Comparison of ENCODE assay signal across 33 cellular contexts in the genomic region with DNA sequence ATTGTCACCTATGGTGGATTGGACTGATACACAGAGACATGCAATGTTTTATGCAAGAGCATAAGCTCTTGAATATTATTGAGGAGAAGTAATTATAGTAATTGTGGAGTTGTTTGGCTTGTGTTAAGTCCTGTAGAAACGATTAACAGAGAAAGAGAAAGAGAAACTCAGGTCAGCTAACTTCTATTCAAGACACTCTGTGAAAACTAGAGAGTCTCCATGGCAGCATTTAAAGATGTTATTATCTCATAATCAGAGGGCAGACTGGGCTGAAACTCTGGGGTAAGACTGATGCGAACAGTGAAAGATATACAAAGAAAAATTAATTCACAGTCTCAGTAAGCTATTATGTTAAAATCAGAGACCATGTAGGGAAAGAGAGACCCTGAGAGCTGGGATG.
"Had no signal": no experiment of that assay in that cellular context is flagged by ENCODE, and none has a peak within 500 bp of the region (broad histone marks: within the 10 kb centered on the region; RNA-seq: fewer than 3 reads in every experiment).

No MANE protein-coding gene starts in this region.

- FAIRE-seq: RCC 7860 had no signal

- H3K4me2 ChIP-seq: KMS-11, PC-9 had no signal

- H3K27me3 ChIP-seq: SJCRH30 had no signal

- DNase-seq: Karpas-422, MM.1S, MV-4-11, NCI-H1092, NCI-H1105, NCI-H1417 treated with DMSO at 0.1 percent for 48 hours, NCI-H1436 treated with DMSO at 0.1 percent for 48 hours, NCI-H1694 treated with DMSO at 0.1 percent for 48 hours, NCI-H187 treated with DMSO at 0.1 percent for 48 hours, NCI-H2029, NCI-H2081, NCI-H2107, NCI-H2171, NCI-H226, NCI-H446 treated with DMSO at 0.1 percent for 48 hours, NCI-H510A, NCI-H524, NCI-H526, NCI-H69, NCI-H748 treated with DMSO at 0.1 percent for 48 hours, NCI-H82, PC-9, SHP77, SIG-M5, SJCRH30, T-cell had no signal

- H3K9ac ChIP-seq: KMS-11 had no signal

- H3K36me3 Mint-ChIP-seq: T-cell had no signal

- H3K36me3 ChIP-seq: SJCRH30 had no signal

- H3K4me1 ChIP-seq: SJCRH30 had no signal

- H2AFZ ChIP-seq: PC-9 had no signal

- H3K4me3 ChIP-seq: PC-9, SJCRH30, SK-N-MC had no signal

- H3K27me3 Mint-ChIP-seq: T-cell had no signal

- H3K27ac ChIP-seq: KMS-11, PC-9, RWPE1, SJCRH30, SK-N-MC had no signal

- H3K9me3 ChIP-seq: SJCRH30 had no signal

- H3K27ac Mint-ChIP-seq: T-cell had no signal

- ATAC-seq: Panc1, Right ventricle myocardium inferior, SK-N-SH treated with all-trans-retinoic acid at 6 μM for 48 hours, T-cell had no signal

- H3K4me3 Mint-ChIP-seq: T-cell had no signal

- H3K4me1 Mint-ChIP-seq: T-cell had no signal
